Comparison of ENCODE assay signal across 2 cellular contexts in the genomic region with DNA sequence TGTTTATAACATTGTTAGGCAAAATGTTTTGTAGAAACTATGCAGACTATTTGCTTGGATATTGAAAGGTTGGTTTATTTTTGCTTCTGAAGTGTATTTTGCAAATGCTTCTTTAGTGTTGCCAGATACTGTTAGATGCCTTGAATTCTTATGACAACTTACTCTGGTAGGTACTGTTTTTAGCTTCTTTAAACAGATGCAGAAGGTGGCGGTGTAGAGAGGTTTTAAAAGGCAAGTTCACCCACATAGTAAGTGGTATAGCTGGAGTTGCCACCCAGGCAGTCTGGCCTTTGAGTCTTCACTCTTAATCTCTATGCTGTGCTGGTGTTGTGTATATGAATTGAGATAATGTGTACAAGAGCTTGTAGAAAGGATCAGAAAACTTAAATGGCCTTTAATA.
TF ChIP-seq lines count a peak whose summit lies in the region.

No MANE protein-coding gene starts in this region.

TF ChIP-seq in K562, 482 proteins besides CTCF, POLR2A, EP300 and RAD21 (continues in another document):
- no peak for TF ChIP-seq NR3C1 (CRISPR knock-in tag; IDR thresholded peaks at IDR 0.05)
- TF ChIP-seq HDAC1 (IDR thresholded peaks at IDR 0.05), result no peak
- TF ChIP-seq MIER1 (IDR thresholded peaks at IDR 0.05; ENCODE audit: low read depth), result no peak
- no peak for TF ChIP-seq STAT5B (CRISPR knock-in tag; IDR thresholded peaks at IDR 0.05)
- TF ChIP-seq PCBP1 (IDR thresholded peaks at IDR 0.05; ENCODE audit: low read depth, low read length, poor library complexity, severe bottlenecking), result no peak
- TF ChIP-seq, protein P1, sequence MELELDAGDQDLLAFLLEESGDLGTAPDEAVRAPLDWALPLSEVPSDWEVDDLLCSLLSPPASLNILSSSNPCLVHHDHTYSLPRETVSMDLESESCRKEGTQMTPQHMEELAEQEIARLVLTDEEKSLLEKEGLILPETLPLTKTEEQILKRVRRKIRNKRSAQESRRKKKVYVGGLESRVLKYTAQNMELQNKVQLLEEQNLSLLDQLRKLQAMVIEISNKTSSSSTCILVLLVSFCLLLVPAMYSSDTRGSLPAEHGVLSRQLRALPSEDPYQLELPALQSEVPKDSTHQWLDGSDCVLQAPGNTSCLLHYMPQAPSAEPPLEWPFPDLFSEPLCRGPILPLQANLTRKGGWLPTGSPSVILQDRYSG (tag; conservative IDR thresholded peaks at IDR 0.05; ENCODE audit: low read depth), result no peak
- TF ChIP-seq ZBED1 (IDR thresholded peaks at IDR 0.05), result no peak
- no peak for TF ChIP-seq TRIM24 (IDR thresholded peaks at IDR 0.05)
- no peak for TF ChIP-seq E2F8 (IDR thresholded peaks at IDR 0.05; ENCODE audit: low read depth, partially characterized antibody)
- TF ChIP-seq ZFP91 (CRISPR knock-in tag; IDR thresholded peaks at IDR 0.05), result no peak
- TF ChIP-seq SETDB1 (IDR thresholded peaks at IDR 0.05; ENCODE audit: low read length), result no peak
- TF ChIP-seq, protein P2, sequence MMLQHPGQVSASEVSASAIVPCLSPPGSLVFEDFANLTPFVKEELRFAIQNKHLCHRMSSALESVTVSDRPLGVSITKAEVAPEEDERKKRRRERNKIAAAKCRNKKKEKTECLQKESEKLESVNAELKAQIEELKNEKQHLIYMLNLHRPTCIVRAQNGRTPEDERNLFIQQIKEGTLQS (IDR thresholded peaks at IDR 0.05), result no peak
- TF ChIP-seq, protein P2 (CRISPR knock-in tag; conservative IDR thresholded peaks at IDR 0.05), result no peak
- TF ChIP-seq ZFP1 (CRISPR knock-in tag; IDR thresholded peaks at IDR 0.05), result no peak
- no peak for TF ChIP-seq AFF1 (IDR thresholded peaks at IDR 0.05; ENCODE audit: low read depth in 1 of 2, partially characterized antibody in 2 of 2)
- no peak for TF ChIP-seq FOS (IDR thresholded peaks at IDR 0.05; ENCODE audit: extremely low read depth, insufficient read length)

TF ChIP-seq in neural cell, 6 proteins besides CTCF, POLR2A, EP300 and RAD21:
- TF ChIP-seq REST (IDR thresholded peaks at IDR 0.05; ENCODE audit: borderline replicate concordance), result no peak
